ENCODE assay signal across 9 cellular contexts in genomic region chr19:41821003-41821735, GRCh38. TPM values are rescaled to one million over a fixed set of nuclear protein-coding genes. Genes with fewer than 3 reads are reported as not detected.
DNase-seq lines count a peak whose midpoint lies in the region; ATAC-seq, FAIRE-seq and TF ChIP-seq lines count a peak whose summit lies in the region.
"Had no signal": no experiment of that assay in that cellular context is flagged by ENCODE, and none has a peak within 500 bp of the region (broad histone marks: within the 10 kb centered on the region; RNA-seq: fewer than 3 reads in every experiment).

No MANE protein-coding gene starts in this region.

- no peak overlapping the region for H3K27ac ChIP-seq in SK-N-MC
- no peak overlapping the region for H3K27ac ChIP-seq in GM12878 (ENCODE audit: control insufficient read depth, insufficient read depth)

- H3K36me3 ChIP-seq in SK-N-MC (ENCODE audit: insufficient read depth, low read length) (no peaks in the 10 kb centered on the region), GM12878 (ENCODE audit: control insufficient read depth in 2 of 2, insufficient read depth in 2 of 2, low read length in 1 of 2) (no peaks in the 10 kb centered on the region)

- TF ChIP-seq POLR2A in GM12878 (IDR thresholded peaks at IDR 0.05; ENCODE audit: low read depth, low read length) = no peak

- no TSS peak for BruUV-seq in GM12878 (replicated peaks; lab: Mats Ljungman, UMichigan)

- no peak overlapping the region for H3K4me3 Mint-ChIP-seq in stimulated activated naive B cell treated with anti-CD40 and anti-IgM and Interleukin-4, amounts not matched to agents 10 μg/mL and 1 μg/mL and 100 μg/mL, for 72 hours

- SMC1A ChIA-PET in GM12878 (lab: Charles Lee; ENCODE audit: uncharacterized antibody, unreplicated experiment) = interaction anchor here (1.0 to 3.9 kb wide), 5 partner anchors 27 to 114 kb away, joined by 3 to 47 read pairs (median 4); partner anchors contain the start of gene CEACAM3

- no peak overlapping the region for H3K4me2 ChIP-seq in GM12878 (ENCODE audit: control insufficient read depth, insufficient read depth)

- H3K4me3 ChIP-seq in SK-N-MC (no peak overlapping the region), GM12878 (no peak overlapping the region)

- peak; percentile 69 to 78 (median 72) for TF ChIP-seq CTCF in GM12878 (IDR thresholded peaks at IDR 0.05 in 2 of 3, conservative IDR thresholded peaks at IDR 0.05 in 1 of 3; ENCODE audit: control insufficient read depth in 2 of 3, extremely low read depth in 1 of 3, insufficient read depth in 1 of 3, low read depth in 3 of 3, low read length in 3 of 3)

- H3K9me3 ChIP-seq in SK-N-MC (ENCODE audit: low read depth, low read length) (no peaks in the 10 kb centered on the region), GM12878 (replicated peaks; ENCODE audit: control insufficient read depth, insufficient read depth, low read length) (no peaks in the 10 kb centered on the region)

- 31% methylated on average over 12 of the region's 12 CpGs for WGBS in GM12878 (ENCODE audit: insufficient coverage, insufficient replicate concordance, low lambda C conversion rate, missing lambda C conversion rate)

- TF ChIP-seq RAD21 in GM12878 (IDR thresholded peaks at IDR 0.05; ENCODE audit: insufficient read depth, low read depth, low read length) = peak; percentile 94

- H3K4me1 Mint-ChIP-seq in stimulated activated naive B cell treated with anti-CD40 and anti-IgM and Interleukin-4, amounts not matched to agents 10 μg/mL and 1 μg/mL and 100 μg/mL, for 72 hours = peaks cover 5% of the 10 kb centered on the region in 2 donors

- intact Hi-C loops in GM12878 (cut with micrococcal nuclease; ENCODE audit: unreplicated experiment) = loop anchor here (1.0 kb wide), 2 partner anchors 28 to 68 kb away; no protein-coding TSS in a partner anchor

- no peaks in the 10 kb centered on the region for H3K27me3 ChIP-seq in GM12878 (replicated peaks in 1 of 2; ENCODE audit: control insufficient read depth in 2 of 2, insufficient read depth in 2 of 2, low read length in 1 of 2)

- peak; percentile 66 for DNase-seq in activated effector memory CD4-positive, alpha-beta T cell treated with anti-CD3 and anti-CD28 coated beads, Interleukin-2, amount 50 U/mL, for 16 hours
- DNase-seq in activated effector memory CD4-positive, alpha-beta T cell treated with Interleukin-2 at 50 U/mL for 16 hours = no peak
- DNase-seq in NCI-H1092 treated with DMSO at 0.1 percent for 48 hours (lab: John Stamatoyannopoulos, UW) (peak; percentile 76), SK-N-MC (ENCODE audit: low read depth, low spot score) (peak; percentile 16), GM12878 (ENCODE audit: low read depth, low spot score) (peak; percentile 12), left lobe of liver (ENCODE audit: low spot score) (no peak)
- peak; percentile 53 for DNase-seq in stimulated activated naive B cell treated with anti-CD40 and anti-IgM and Interleukin-4, amounts not matched to agents 10 μg/mL and 1 μg/mL and 100 μg/mL, for 72 hours

- RAD21 ChIA-PET in GM12878 (lab: Charles Lee; ENCODE audit: unreplicated experiment) = interaction anchor here (0.6 to 3.9 kb wide), 5 partner anchors 27 to 560 kb away, joined by 3 to 37 read pairs (median 4); partner anchors contain the start of gene CEACAM3

- TF ChIP-seq EP300 in GM12878 (IDR thresholded peaks at IDR 0.05; ENCODE audit: borderline replicate concordance in 1 of 2, control insufficient read depth in 1 of 2, low read depth in 2 of 2, low read length in 2 of 2) = no peak

- H4K20me1 ChIP-seq in GM12878 (ENCODE audit: control insufficient read depth, insufficient read depth) = no peaks in the 10 kb centered on the region

- POLR2A ChIA-PET in GM12878 (lab: Charles Lee) = interaction anchor here (1.4 kb wide), 1 partner anchor 28 kb away, joined by 4 read pairs; no protein-coding TSS in a partner anchor

- H3K9me3 Mint-ChIP-seq in stimulated activated naive B cell treated with anti-CD40 and anti-IgM and Interleukin-4, amounts not matched to agents 10 μg/mL and 1 μg/mL and 100 μg/mL, for 72 hours = no peaks in the 10 kb centered on the region

- H3K36me3 Mint-ChIP-seq in stimulated activated naive B cell treated with anti-CD40 and anti-IgM and Interleukin-4, amounts not matched to agents 10 μg/mL and 1 μg/mL and 100 μg/mL, for 72 hours = no peaks in the 10 kb centered on the region

- peak overlapping the region; percentile 14 for H3K27ac Mint-ChIP-seq in stimulated activated naive B cell treated with anti-CD40 and anti-IgM and Interleukin-4, amounts not matched to agents 10 μg/mL and 1 μg/mL and 100 μg/mL, for 72 hours

- H3K9ac ChIP-seq in SK-N-MC (ENCODE audit: insufficient read length) (no peak overlapping the region), GM12878 (ENCODE audit: control insufficient read depth, insufficient read depth, low read length) (no peak overlapping the region)

- H3K4me1 ChIP-seq in GM12878 (ENCODE audit: control insufficient read depth, insufficient read depth, low read length) = no peaks in the 10 kb centered on the region

- no peaks in the 10 kb centered on the region for H3K79me2 ChIP-seq in GM12878 (ENCODE audit: control insufficient read depth, insufficient read depth, low read length)

- FAIRE-seq in GM12878 (lab: Jason Lieb, UNC) = peak; percentile 83

- CTCF ChIA-PET in GM12878 (lab: Yijun Ruan, JAX) = interaction anchor here (0.6 to 9.0 kb wide), 16 partner anchors 9 to 1200 kb away, joined by 3 to 188 read pairs (median 5); partner anchors contain the start of genes CEACAM3, CEACAM6 and RABAC1

- peak; percentile 93 for ATAC-seq in GM12878
- ATAC-seq in left lobe of liver = peak; percentile 89
- ATAC-seq in stimulated activated naive B cell treated with anti-CD40 and anti-IgM and Interleukin-4, amounts not matched to agents 10 μg/mL and 1 μg/mL and 100 μg/mL, for 72 hours (replicated peaks) = peak; percentile 97
- no peak for ATAC-seq in GM19351 (IDR thresholded peaks at IDR 0.05; ENCODE audit: unreplicated experiment)

- H3K27me3 Mint-ChIP-seq in stimulated activated naive B cell treated with anti-CD40 and anti-IgM and Interleukin-4, amounts not matched to agents 10 μg/mL and 1 μg/mL and 100 μg/mL, for 72 hours = peaks cover 8 to 20% of the 10 kb centered on the region in 2 donors

- no peak overlapping the region for H2AFZ ChIP-seq in GM12878 (ENCODE audit: control insufficient read depth, low read depth, low read length)

- in situ Hi-C loops in GM12878 (cut with MboI) = no loop called here

RNA-seq across cellular contexts. Expression of gene LYPD4, which starts 23.3 kb away (rescaled TPM):
- not detected in 2 replicates for total RNA-seq in GM12878 (2013; cell fraction: nucleolus; rRNA removed)
- total RNA-seq in GM12878 (2014; rRNA removed) (not detected in 2 replicates), GM12878 (2014; rRNA removed; fragmentation: Illumina TruSeq; extraction: Trizol) (not detected in 2 replicates), GM12878 (2021) (not detected in 2 replicates), left lobe of liver (not detected)
- polyA plus RNA-seq in GM12878 (2011; ENCODE audit: low read depth) = not detected
- polyA plus RNA-seq in GM12878 (2011; rRNA removed) (not detected in 2 replicates), GM12878 (2014; fragmentation: Illumina TruSeq; extraction: Trizol) (not detected in 2 replicates), GM12878 (2014; fragmentation: Nextera tagmentation; extraction: Ambion mirVana) (not detected), GM12878 (2014; rRNA removed) (not detected in 2 replicates), GM12878 (2016; fragmentation: Nextera tagmentation; extraction: Ambion mirVana) (not detected)
- polyA plus RNA-seq in GM12878 (2011; cell fraction: cytosol; rRNA removed) = not detected in 2 replicates
- polyA plus RNA-seq in GM12878 (2011; cell fraction: nucleus; rRNA removed) = not detected in 2 replicates
- polyA plus RNA-seq in GM12878 (2012) = not detected in 2 replicates
- not detected in 2 replicates for polyA minus RNA-seq in GM12878 (2011; rRNA and poly(A)+ RNA removed)
- not detected in 2 replicates for polyA minus RNA-seq in GM12878 (2011; cell fraction: cytosol; rRNA and poly(A)+ RNA removed)
- not detected in 2 replicates for polyA minus RNA-seq in GM12878 (2011; cell fraction: nucleus; rRNA and poly(A)+ RNA removed)
- total RNA-seq: urinary bladder had no signal
- polyA plus RNA-seq: urinary bladder had no signal

RNA-seq across cellular contexts. Expression of gene DMRTC2, which starts 23.7 kb away (rescaled TPM):
- total RNA-seq in GM12878 (2013; cell fraction: nucleolus; rRNA removed) = not detected in 2 replicates
- total RNA-seq in GM12878 (2014; rRNA removed) (not detected in 2 replicates), GM12878 (2014; rRNA removed; fragmentation: Illumina TruSeq; extraction: Trizol) (not detected in 2 replicates), GM12878 (2021) (not detected in 2 replicates), left lobe of liver (not detected)
- not detected for polyA plus RNA-seq in GM12878 (2011; ENCODE audit: low read depth)
- polyA plus RNA-seq in GM12878 (2011; rRNA removed) (not detected in 2 replicates), GM12878 (2014; fragmentation: Illumina TruSeq; extraction: Trizol) (not detected in 2 replicates), GM12878 (2014; fragmentation: Nextera tagmentation; extraction: Ambion mirVana) (not detected), GM12878 (2014; rRNA removed) (not detected in 2 replicates), GM12878 (2016; fragmentation: Nextera tagmentation; extraction: Ambion mirVana) (not detected)
- not detected in 2 replicates for polyA plus RNA-seq in GM12878 (2011; cell fraction: cytosol; rRNA removed)
- not detected in 2 replicates for polyA plus RNA-seq in GM12878 (2011; cell fraction: nucleus; rRNA removed)
- polyA plus RNA-seq in GM12878 (2012) = not detected in 2 replicates
- polyA minus RNA-seq in GM12878 (2011; rRNA and poly(A)+ RNA removed) = not detected in 2 replicates
- polyA minus RNA-seq in GM12878 (2011; cell fraction: cytosol; rRNA and poly(A)+ RNA removed) = not detected in 2 replicates
- polyA minus RNA-seq in GM12878 (2011; cell fraction: nucleus; rRNA and poly(A)+ RNA removed) = not detected in 2 replicates
- total RNA-seq: urinary bladder had no signal
- polyA plus RNA-seq: urinary bladder had no signal

RNA-seq across cellular contexts. Expression of gene CEACAM3, which starts 24.8 kb away (rescaled TPM):
- total RNA-seq in GM12878 (2013; cell fraction: nucleolus; rRNA removed) = not detected in 2 replicates
- total RNA-seq in GM12878 (2014; rRNA removed) (not detected in 2 replicates), GM12878 (2014; rRNA removed; fragmentation: Illumina TruSeq; extraction: Trizol) (not detected in 2 replicates), GM12878 (2021) (not detected in 2 replicates), left lobe of liver (0.35 TPM)
- not detected for polyA plus RNA-seq in GM12878 (2011; ENCODE audit: low read depth)
- polyA plus RNA-seq in GM12878 (2011; rRNA removed) (not detected in 2 replicates), GM12878 (2014; fragmentation: Illumina TruSeq; extraction: Trizol) (not detected in 2 replicates), GM12878 (2014; fragmentation: Nextera tagmentation; extraction: Ambion mirVana) (not detected), GM12878 (2014; rRNA removed) (not detected in 2 replicates), GM12878 (2016; fragmentation: Nextera tagmentation; extraction: Ambion mirVana) (not detected)
- polyA plus RNA-seq in GM12878 (2011; cell fraction: cytosol; rRNA removed) = not detected in 2 replicates
- polyA plus RNA-seq in GM12878 (2011; cell fraction: nucleus; rRNA removed) = not detected in 2 replicates
- polyA plus RNA-seq in GM12878 (2012) = not detected in 2 replicates
- not detected in 2 replicates for polyA minus RNA-seq in GM12878 (2011; rRNA and poly(A)+ RNA removed)
- not detected in 2 replicates for polyA minus RNA-seq in GM12878 (2011; cell fraction: cytosol; rRNA and poly(A)+ RNA removed)
- not detected in 2 replicates for polyA minus RNA-seq in GM12878 (2011; cell fraction: nucleus; rRNA and poly(A)+ RNA removed)
- total RNA-seq: urinary bladder had no signal
- polyA plus RNA-seq: urinary bladder had no signal

RNA-seq across cellular contexts. Expression of gene RPS19, which starts 38.9 kb away (rescaled TPM):
- 337 and 389 TPM in 2 replicates for total RNA-seq in GM12878 (2013; cell fraction: nucleolus; rRNA removed)
- total RNA-seq in GM12878 (2014; rRNA removed) (2,833 and 3,056 TPM in 2 replicates), GM12878 (2014; rRNA removed; fragmentation: Illumina TruSeq; extraction: Trizol) (4,466 and 4,585 TPM in 2 replicates), GM12878 (2021) (4,047 and 4,139 TPM in 2 replicates), left lobe of liver (519 TPM)
- 3,782 TPM for polyA plus RNA-seq in GM12878 (2011; ENCODE audit: low read depth)
- polyA plus RNA-seq in GM12878 (2011; rRNA removed) (2,203 and 3,275 TPM in 2 replicates), GM12878 (2014; fragmentation: Illumina TruSeq; extraction: Trizol) (763 and 2,654 TPM in 2 replicates), GM12878 (2014; fragmentation: Nextera tagmentation; extraction: Ambion mirVana) (1,000 to 10,000 TPM; 5,523 to 5,578 TPM), GM12878 (2014; rRNA removed) (2,615 and 3,329 TPM in 2 replicates), GM12878 (2016; fragmentation: Nextera tagmentation; extraction: Ambion mirVana) (1,000 to 10,000 TPM; 4,207 to 4,390 TPM)
- polyA plus RNA-seq in GM12878 (2011; cell fraction: cytosol; rRNA removed) = 6,871 and 7,631 TPM in 2 replicates
- polyA plus RNA-seq in GM12878 (2011; cell fraction: nucleus; rRNA removed) = 984 and 1,594 TPM in 2 replicates
- polyA plus RNA-seq in GM12878 (2012) = 5,988 and 6,622 TPM in 2 replicates
- polyA minus RNA-seq in GM12878 (2011; rRNA and poly(A)+ RNA removed) = 545 and 1,896 TPM in 2 replicates
- 1,252 and 1,303 TPM in 2 replicates for polyA minus RNA-seq in GM12878 (2011; cell fraction: cytosol; rRNA and poly(A)+ RNA removed)
- polyA minus RNA-seq in GM12878 (2011; cell fraction: nucleus; rRNA and poly(A)+ RNA removed) = 228 and 274 TPM in 2 replicates

RNA-seq across cellular contexts. Expression of gene CD79A, which starts 55.9 kb away (rescaled TPM):
- 163 and 166 TPM in 2 replicates for total RNA-seq in GM12878 (2013; cell fraction: nucleolus; rRNA removed)
- total RNA-seq in GM12878 (2014; rRNA removed) = 370 and 414 TPM in 2 replicates
- total RNA-seq in GM12878 (2014; rRNA removed; fragmentation: Illumina TruSeq; extraction: Trizol) = 243 and 253 TPM in 2 replicates
- 357 and 368 TPM in 2 replicates for total RNA-seq in GM12878 (2021)
- 302 TPM for polyA plus RNA-seq in GM12878 (2011; ENCODE audit: low read depth)
- polyA plus RNA-seq in GM12878 (2011; rRNA removed) = 117 and 280 TPM in 2 replicates
- polyA plus RNA-seq in GM12878 (2011; cell fraction: cytosol; rRNA removed) = 347 and 501 TPM in 2 replicates
- 160 and 176 TPM in 2 replicates for polyA plus RNA-seq in GM12878 (2011; cell fraction: nucleus; rRNA removed)
- 480 and 877 TPM in 2 replicates for polyA plus RNA-seq in GM12878 (2012)
- 97.1 and 294 TPM in 2 replicates for polyA plus RNA-seq in GM12878 (2014; fragmentation: Illumina TruSeq; extraction: Trizol)
- 10 to 100 TPM; 38.8 to 76.5 TPM for polyA plus RNA-seq in GM12878 (2014; fragmentation: Nextera tagmentation; extraction: Ambion mirVana)
- 400 and 502 TPM in 2 replicates for polyA plus RNA-seq in GM12878 (2014; rRNA removed)
- 100 to 1,000 TPM; 268 to 283 TPM for polyA plus RNA-seq in GM12878 (2016; fragmentation: Nextera tagmentation; extraction: Ambion mirVana)
- 144 and 359 TPM in 2 replicates for polyA minus RNA-seq in GM12878 (2011; rRNA and poly(A)+ RNA removed)
- polyA minus RNA-seq in GM12878 (2011; cell fraction: cytosol; rRNA and poly(A)+ RNA removed) = 143 and 156 TPM in 2 replicates
- polyA minus RNA-seq in GM12878 (2011; cell fraction: nucleus; rRNA and poly(A)+ RNA removed) = 66.9 and 93.6 TPM in 2 replicates
- 0.55 TPM for total RNA-seq in left lobe of liver

Comparison
In these comparisons a context has a peak if more than half of its experiments do, and no peak if none do; other contexts are left out.
1. DNase-seq: peak in activated effector memory CD4-positive, alpha-beta T cell treated with anti-CD3 and anti-CD28 coated beads, Interleukin-2, amount 50 U/mL, for 16 hours (single experiment), NCI-H1092 treated with DMSO at 0.1 percent for 48 hours (single experiment), SK-N-MC (single experiment), GM12878 (single experiment) and stimulated activated naive B cell treated with anti-CD40 and anti-IgM and Interleukin-4, amounts not matched to agents 10 μg/mL and 1 μg/mL and 100 μg/mL, for 72 hours (single experiment); none in activated effector memory CD4-positive, alpha-beta T cell treated with Interleukin-2 at 50 U/mL for 16 hours (single experiment) and left lobe of liver (single experiment).